In genomic region chr15:86762874-86763273, GRCh38 we compare ENCODE assay signal across 35 cellular contexts.
"Had no signal": no experiment of that assay in that cellular context is flagged by ENCODE, and none has a peak within 500 bp of the region (broad histone marks: within the 10 kb centered on the region; RNA-seq: fewer than 3 reads in every experiment).

No MANE protein-coding gene starts in this region.

- H3K36me3 ChIP-seq: MG63 had no signal

- H3K9me3 ChIP-seq: MG63 had no signal

- DNase-seq: Karpas-422, Kasumi-1, MG63, MM.1S, MV-4-11, NCI-H1048, NCI-H1092, NCI-H1092 treated with DMSO at 0.1 percent for 48 hours, NCI-H1105, NCI-H1105 treated with DMSO at 0.1 percent for 48 hours, NCI-H1417, NCI-H1417 treated with DMSO at 0.1 percent for 48 hours, NCI-H1436, NCI-H1436 treated with DMSO at 0.1 percent for 48 hours, NCI-H146, NCI-H1694, NCI-H1694 treated with DMSO at 0.1 percent for 48 hours, NCI-H187, NCI-H187 treated with DMSO at 0.1 percent for 48 hours, NCI-H1930, NCI-H2029, NCI-H2029 treated with DMSO at 0.1 percent for 48 hours, NCI-H2081, NCI-H2081 treated with DMSO at 0.1 percent for 48 hours, NCI-H2107, NCI-H2171, NCI-H2171 treated with DMSO at 0.1 percent for 48 hours, NCI-H2227 treated with DMSO at 0.1 percent for 48 hours, NCI-H226, NCI-H345, NCI-H446, NCI-H446 treated with DMSO at 0.1 percent for 48 hours, NCI-H510A, NCI-H510A treated with DMSO at 0.1 percent for 48 hours, NCI-H524 had no signal

- H3K4me3 ChIP-seq: MG63 had no signal
